ENCODE assay signal across 10 cellular contexts in genomic region chr15:90159213-90159612, GRCh38. TPM values are rescaled to one million over a fixed set of nuclear protein-coding genes. Genes with fewer than 3 reads are reported as not detected.
DNase-seq lines count a peak whose midpoint lies in the region; ATAC-seq, FAIRE-seq and TF ChIP-seq lines count a peak whose summit lies in the region.
"Had no signal": no experiment of that assay in that cellular context is flagged by ENCODE, and none has a peak within 500 bp of the region (broad histone marks: within the 10 kb centered on the region; RNA-seq: fewer than 3 reads in every experiment).

No MANE protein-coding gene starts in this region.

- no peaks in the 10 kb centered on the region for H3K79me2 ChIP-seq in astrocyte (ENCODE audit: insufficient read depth, low read length)

- H3K27ac ChIP-seq in astrocyte (ENCODE audit: low read depth, low read length) = no peak overlapping the region
- H3K27ac ChIP-seq in lung (ENCODE audit: low read depth in 1 of 2, low read length in 1 of 2) = peak overlapping the region; percentile 52 to 76
- H3K27ac ChIP-seq in tibial nerve = peak overlapping the region; percentile 61 to 91 (median 79)

- 90 to 91% methylated on average over 2 of the region's 2 CpGs for WGBS in lung, 2 donors
- WGBS in tibial nerve, 2 donors = 53 to 79% methylated on average over 2 of the region's 2 CpGs

- no peaks in the 10 kb centered on the region for H4K20me1 ChIP-seq in astrocyte (ENCODE audit: insufficient read depth, low read length)

- H2AFZ ChIP-seq in astrocyte (ENCODE audit: low read depth, low read length) = no peak overlapping the region

- no peak overlapping the region for H3K4me3 ChIP-seq in astrocyte (ENCODE audit: insufficient read depth, low read depth, low read length)
- no peak overlapping the region for H3K4me3 ChIP-seq in lung
- no peak overlapping the region for H3K4me3 ChIP-seq in tibial nerve
- H3K4me3 ChIP-seq: skin epidermis had no signal

- H3K9me3 ChIP-seq in astrocyte (ENCODE audit: insufficient read depth, low read depth, low read length) = no peaks in the 10 kb centered on the region
- H3K9me3 ChIP-seq in lung (ENCODE audit: control insufficient read depth in 2 of 2, insufficient read depth in 1 of 2, low read length in 1 of 2) = no peaks in the 10 kb centered on the region
- H3K9me3 ChIP-seq in tibial nerve = no peaks in the 10 kb centered on the region

- H3K4me1 ChIP-seq in astrocyte (ENCODE audit: insufficient read depth, low read length) (peaks cover 7% of the 10 kb centered on the region), lung (ENCODE audit: control insufficient read depth in 2 of 2, insufficient read depth in 2 of 2, low read length in 2 of 2) (peaks cover 0 to 9% of the 10 kb centered on the region in 2 donors), tibial nerve (peaks cover 0 to 30% (median 12%) of the 10 kb centered on the region in 4 donors)

- peak; percentile 56 to 82 for TF ChIP-seq EP300 in tibial nerve (IDR thresholded peaks at IDR 0.05)

- TF ChIP-seq CTCF in astrocyte (IDR thresholded peaks at IDR 0.05; ENCODE audit: insufficient read depth, low read depth, low read length) (no peak), lung (IDR thresholded peaks at IDR 0.05; ENCODE audit: control extremely low read depth, extremely low read depth) (no peak), tibial nerve (IDR thresholded peaks at IDR 0.05) (no peak)

- no peak for FAIRE-seq in astrocyte (lab: Jason Lieb, UNC)

- H3K27me3 Mint-ChIP-seq in T-helper 2 cell treated with Interferon-gamma antibody and Interleukin-4, amounts not matched to agents 5 μg/mL and 100 μg/mL, for 36 hours (ENCODE audit: low read depth) = no peaks in the 10 kb centered on the region
- H3K27me3 Mint-ChIP-seq in astrocyte (ENCODE audit: low read depth, unreplicated experiment) = no peaks in the 10 kb centered on the region

- peaks cover 19% of the 10 kb centered on the region for H3K4me1 Mint-ChIP-seq in T-helper 2 cell treated with Interferon-gamma antibody and Interleukin-4, amounts not matched to agents 5 μg/mL and 100 μg/mL, for 36 hours (ENCODE audit: low read depth)
- peaks cover 5% of the 10 kb centered on the region for H3K4me1 Mint-ChIP-seq in astrocyte (ENCODE audit: low read depth, unreplicated experiment)

- H3K9ac ChIP-seq in astrocyte (ENCODE audit: low read length) = no peak overlapping the region

- DNase-seq in T-helper 2 cell treated with Interferon-gamma antibody and Interleukin-4, amounts not matched to agents 5 μg/mL and 100 μg/mL, for 36 hours (ENCODE audit: low spot score) = no peak
- DNase-seq in T-helper 2 cell = no peak
- DNase-seq in astrocyte (ENCODE audit: low read depth) = no peak
- no peak for DNase-seq in lung (ENCODE audit: low spot score)
- no peak for DNase-seq in tibial nerve (ENCODE audit: low spot score in 2 of 2)
- DNase-seq in SHP77 treated with DMSO at 0.1 percent for 48 hours (lab: John Stamatoyannopoulos, UW) = no peak
- no peak for DNase-seq in KG1 (lab: John Stamatoyannopoulos, UW)
- DNase-seq in NCI-H446 treated with DMSO at 0.1 percent for 48 hours (lab: John Stamatoyannopoulos, UW) = no peak
- DNase-seq: NCI-H187 treated with DMSO at 0.1 percent for 48 hours had no signal

- no peaks in the 10 kb centered on the region for H3K36me3 Mint-ChIP-seq in T-helper 2 cell treated with Interferon-gamma antibody and Interleukin-4, amounts not matched to agents 5 μg/mL and 100 μg/mL, for 36 hours (ENCODE audit: low read depth)
- no peaks in the 10 kb centered on the region for H3K36me3 Mint-ChIP-seq in astrocyte (ENCODE audit: low read depth, unreplicated experiment)

- no peaks in the 10 kb centered on the region for H3K9me3 Mint-ChIP-seq in T-helper 2 cell treated with Interferon-gamma antibody and Interleukin-4, amounts not matched to agents 5 μg/mL and 100 μg/mL, for 36 hours
- H3K9me3 Mint-ChIP-seq in astrocyte (ENCODE audit: unreplicated experiment) = no peaks in the 10 kb centered on the region

- H3K36me3 ChIP-seq in astrocyte (ENCODE audit: insufficient read depth, low read length) = no peaks in the 10 kb centered on the region
- no peaks in the 10 kb centered on the region for H3K36me3 ChIP-seq in lung (ENCODE audit: control insufficient read depth in 2 of 2, insufficient read depth in 2 of 2, low read length in 2 of 2)
- H3K36me3 ChIP-seq in tibial nerve = no peaks in the 10 kb centered on the region

- no peaks in the 10 kb centered on the region for H3K27me3 ChIP-seq in astrocyte (ENCODE audit: insufficient read depth, low read length)
- no peaks in the 10 kb centered on the region for H3K27me3 ChIP-seq in lung (ENCODE audit: control insufficient read depth, insufficient read depth)
- H3K27me3 ChIP-seq in tibial nerve = no peaks in the 10 kb centered on the region

- TF ChIP-seq POLR2A in tibial nerve (IDR thresholded peaks at IDR 0.05) = no peak

- H3K4me2 ChIP-seq in astrocyte (ENCODE audit: low read length) = no peak overlapping the region

- H3K4me3 Mint-ChIP-seq in T-helper 2 cell treated with Interferon-gamma antibody and Interleukin-4, amounts not matched to agents 5 μg/mL and 100 μg/mL, for 36 hours = no peak overlapping the region
- H3K4me3 Mint-ChIP-seq in astrocyte (ENCODE audit: unreplicated experiment) = no peak overlapping the region

- H3K27ac Mint-ChIP-seq in T-helper 2 cell treated with Interferon-gamma antibody and Interleukin-4, amounts not matched to agents 5 μg/mL and 100 μg/mL, for 36 hours = peak overlapping the region; percentile 75
- H3K27ac Mint-ChIP-seq in astrocyte (ENCODE audit: unreplicated experiment) = peak overlapping the region; percentile 53

- no peak for ATAC-seq in lung (ENCODE audit: insufficient read depth, low FRiP score)

RNA-seq across cellular contexts. Expression of gene SEMA4B, which starts 41.9 kb away (rescaled TPM):
- 7.0 and 9.9 TPM in 2 replicates for total RNA-seq in astrocyte
- total RNA-seq in lung = 10 to 100 TPM; 59.1 to 87.5 TPM
- 10 to 100 TPM; 24.0 to 80.4 TPM for polyA plus RNA-seq in lung
- total RNA-seq in tibial nerve = 100 to 1,000 TPM in 1 of 4 donors, 10 to 100 TPM in 3; 43.1 to 104 (median 59.0) TPM

RNA-seq across cellular contexts. Expression of gene IDH2, which starts 56.9 kb away (rescaled TPM):
- 76.6 and 87.3 TPM in 2 replicates for total RNA-seq in astrocyte
- 10 to 100 TPM; 70.8 to 85.8 TPM for total RNA-seq in lung
- 10 to 100 TPM; 52.0 to 73.8 TPM for polyA plus RNA-seq in lung
- total RNA-seq in tibial nerve = 10 to 100 TPM; 15.7 to 41.4 (median 20.3) TPM
